ENCODE assay signal across 16 cellular contexts in the genomic region with DNA sequence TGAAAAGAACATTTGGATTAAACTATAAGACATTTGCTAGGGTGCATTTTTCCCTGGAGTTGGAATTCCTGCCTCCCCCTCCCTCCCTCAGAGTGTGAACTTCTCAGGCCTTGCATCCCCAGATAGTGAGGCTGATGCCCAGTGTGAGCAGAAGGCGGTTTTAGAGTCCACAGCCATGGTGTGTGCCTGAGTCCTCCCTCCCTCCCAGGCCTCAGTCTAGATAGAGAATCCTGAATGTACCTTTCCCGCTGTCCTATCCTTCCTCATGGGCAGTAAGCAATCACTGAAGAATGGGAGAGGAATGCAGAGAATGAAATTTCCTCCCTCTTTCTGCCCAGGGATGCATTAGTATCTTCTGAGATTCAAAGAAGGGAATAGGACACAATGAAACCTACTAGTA.
"Had no signal": no experiment of that assay in that cellular context is flagged by ENCODE, and none has a peak within 500 bp of the region (broad histone marks: within the 10 kb centered on the region; RNA-seq: fewer than 3 reads in every experiment).

No MANE protein-coding gene starts in this region.

- DNase-seq: activated CD4-positive, alpha-beta T cell treated with anti-CD3 and anti-CD28 coated beads for 36 hours; activated CD4-positive, alpha-beta T cell treated with anti-CD3 and anti-CD28 coated beads, Interleukin-2, amount 50 U/mL, for 48 hours; amygdala; body of pancreas; esophagus squamous epithelium; hippocampal formation; left lung; mucosa of descending colon; naive B cell; right lobe of liver; stimulated activated CD4-positive, alpha-beta T cell treated with anti-CD3 and anti-CD28 coated beads, Interleukin-4, amount 100 ng/mL, for 24 hours; stimulated activated naive B cell treated with anti-CD40 and anti-IgM and Interleukin-4, amounts not matched to agents 10 μg/mL and 1 μg/mL and 100 μg/mL, for 72 hours; thyroid gland had no signal

- H3K4me3 ChIP-seq: body of pancreas, esophagus squamous epithelium, left lung, mucosa of descending colon, right lobe of liver, thyroid gland had no signal

- H3K27ac Mint-ChIP-seq: activated CD4-positive, alpha-beta T cell treated with anti-CD3 and anti-CD28 coated beads for 36 hours; activated naive CD8-positive, alpha-beta T cell; naive B cell; stimulated activated naive B cell treated with anti-CD40 and anti-IgM and Interleukin-4, amounts not matched to agents 10 μg/mL and 1 μg/mL and 100 μg/mL, for 72 hours had no signal

- FAIRE-seq: colon, keratinocyte had no signal

- H3K27me3 ChIP-seq: esophagus squamous epithelium, left lung, right lobe of liver, thyroid gland had no signal

- H3K27me3 Mint-ChIP-seq: activated CD4-positive, alpha-beta T cell treated with anti-CD3 and anti-CD28 coated beads for 36 hours; activated naive CD8-positive, alpha-beta T cell had no signal

- ATAC-seq: activated CD4-positive, alpha-beta T cell treated with anti-CD3 and anti-CD28 coated beads for 36 hours; body of pancreas; left lung; mucosa of descending colon; right lobe of liver; stimulated activated naive B cell treated with anti-CD40 and anti-IgM and Interleukin-4, amounts not matched to agents 10 μg/mL and 1 μg/mL and 100 μg/mL, for 72 hours had no signal

- H3K36me3 ChIP-seq: esophagus squamous epithelium, left lung, right lobe of liver, thyroid gland had no signal

- H3K4me1 ChIP-seq: body of pancreas, esophagus squamous epithelium, left lung, right lobe of liver, thyroid gland had no signal

- H3K9me3 ChIP-seq: body of pancreas, left lung, mucosa of descending colon, right lobe of liver, thyroid gland had no signal

- H3K4me1 Mint-ChIP-seq: naive B cell; stimulated activated naive B cell treated with anti-CD40 and anti-IgM and Interleukin-4, amounts not matched to agents 10 μg/mL and 1 μg/mL and 100 μg/mL, for 72 hours had no signal

- H3K36me3 Mint-ChIP-seq: naive B cell had no signal

- H3K4me3 Mint-ChIP-seq: activated CD4-positive, alpha-beta T cell treated with anti-CD3 and anti-CD28 coated beads for 36 hours; activated naive CD8-positive, alpha-beta T cell; naive B cell; stimulated activated naive B cell treated with anti-CD40 and anti-IgM and Interleukin-4, amounts not matched to agents 10 μg/mL and 1 μg/mL and 100 μg/mL, for 72 hours had no signal

- H3K27ac ChIP-seq: body of pancreas, right lobe of liver had no signal
